ENCODE assay signal across 9 cellular contexts in genomic region chr17:19744492-19744891, GRCh38. TPM values are rescaled to one million over a fixed set of nuclear protein-coding genes. Genes with fewer than 3 reads are reported as not detected.
A peak's percentile ranks its signal among the peaks of the same experiment; 100 is the strongest.
DNase-seq lines count a peak whose midpoint lies in the region; TF ChIP-seq lines count a peak whose summit lies in the region.
"Had no signal": no experiment of that assay in that cellular context is flagged by ENCODE, and none has a peak within 500 bp of the region (broad histone marks: within the 10 kb centered on the region; RNA-seq: fewer than 3 reads in every experiment).

No MANE protein-coding gene starts in this region.

- peak overlapping the region; percentile 49 to 77 (median 50) for H3K4me3 ChIP-seq in breast epithelium
- peak overlapping the region; percentile 65 for H3K4me3 ChIP-seq in mucosa of rectum (ENCODE audit: low read length in 2 of 2)
- peak overlapping the region; percentile 37 to 54 for H3K4me3 ChIP-seq in uterus
- H3K4me3 ChIP-seq in Caco-2 (ENCODE audit: low read depth, low read length): no peak overlapping the region
- H3K4me3 ChIP-seq: SK-N-MC had no signal

- no TSS peak for BruUV-seq in MCF 10A (replicated peaks; lab: Mats Ljungman, UMichigan)
- BruUV-seq in Caco-2 (replicated peaks; lab: Mats Ljungman, UMichigan): no TSS peak

- DNase-seq in breast epithelium (ENCODE audit: low spot score in 2 of 2): no peak
- no peak for DNase-seq in MCF 10A (ENCODE audit: unreplicated experiment)
- DNase-seq in chondrocyte (ENCODE audit: low spot score): no peak
- no peak for DNase-seq in uterus
- DNase-seq in NCI-H1417 treated with DMSO at 0.1 percent for 48 hours (lab: John Stamatoyannopoulos, UW): no peak
- no peak for DNase-seq in activated gamma-delta T cell (lab: John Stamatoyannopoulos, UW)
- no peak for DNase-seq in Caco-2

- H3K4me1 ChIP-seq in breast epithelium (peaks cover 3 to 5% of the 10 kb centered on the region in 2 donors), mucosa of rectum (ENCODE audit: control insufficient read depth in 2 of 2, insufficient read depth in 2 of 2, low read length in 2 of 2) (peaks cover 23 to 30% of the 10 kb centered on the region in 2 donors), uterus (peaks cover 0 to 7% of the 10 kb centered on the region in 2 donors), Caco-2 (peaks cover 28% of the 10 kb centered on the region)

- TF ChIP-seq POLR2A in breast epithelium (IDR thresholded peaks at IDR 0.05) (no peak), uterus (IDR thresholded peaks at IDR 0.05) (no peak)

- H3K36me3 ChIP-seq in breast epithelium (no peaks in the 10 kb centered on the region), mucosa of rectum (ENCODE audit: control insufficient read depth in 2 of 2, insufficient read depth in 2 of 2, low read length in 2 of 2) (no peaks in the 10 kb centered on the region), uterus (no peaks in the 10 kb centered on the region), Caco-2 (ENCODE audit: control insufficient read depth, insufficient read depth, low read length) (no peaks in the 10 kb centered on the region)

- H3K27ac ChIP-seq in breast epithelium (peak overlapping the region; percentile 72 to 84), mucosa of rectum (ENCODE audit: low read depth in 2 of 2, low read length in 2 of 2) (peak overlapping the region; percentile 84 to 85), uterus (peak overlapping the region; percentile 60 to 68)
- H3K27ac ChIP-seq: SK-N-MC had no signal

- peaks cover 7% of the 10 kb centered on the region for H3K36me3 Mint-ChIP-seq in MCF 10A (ENCODE audit: insufficient read depth, unreplicated experiment)
- no peaks in the 10 kb centered on the region for H3K36me3 Mint-ChIP-seq in chondrocyte (ENCODE audit: low read depth)
- H3K36me3 Mint-ChIP-seq in Caco-2 (ENCODE audit: insufficient read depth, unreplicated experiment): peaks cover 4% of the 10 kb centered on the region

- H3K9me3 Mint-ChIP-seq in MCF 10A (ENCODE audit: unreplicated experiment): no peaks in the 10 kb centered on the region
- no peaks in the 10 kb centered on the region for H3K9me3 Mint-ChIP-seq in chondrocyte (ENCODE audit: low read depth)
- no peaks in the 10 kb centered on the region for H3K9me3 Mint-ChIP-seq in Caco-2 (ENCODE audit: unreplicated experiment)

- H3K9me3 ChIP-seq in breast epithelium: no peaks in the 10 kb centered on the region
- H3K9me3 ChIP-seq in mucosa of rectum (ENCODE audit: control insufficient read depth in 2 of 2, low read length in 2 of 2): no peaks in the 10 kb centered on the region
- no peaks in the 10 kb centered on the region for H3K9me3 ChIP-seq in uterus
- H3K9me3 ChIP-seq in Caco-2: no peaks in the 10 kb centered on the region

- H3K4me1 Mint-ChIP-seq in MCF 10A (ENCODE audit: insufficient read depth, unreplicated experiment): peaks cover 37% of the 10 kb centered on the region
- peaks cover 15% of the 10 kb centered on the region for H3K4me1 Mint-ChIP-seq in chondrocyte (ENCODE audit: low read depth)
- H3K4me1 Mint-ChIP-seq in Caco-2 (ENCODE audit: low read depth, unreplicated experiment): peaks cover 23% of the 10 kb centered on the region

- H3K27me3 ChIP-seq in breast epithelium (no peaks in the 10 kb centered on the region), mucosa of rectum (ENCODE audit: control insufficient read depth in 2 of 2, insufficient read depth in 2 of 2, low read length in 2 of 2) (no peaks in the 10 kb centered on the region), uterus (no peaks in the 10 kb centered on the region), Caco-2 (replicated peaks; ENCODE audit: control insufficient read depth, insufficient read depth, low read length) (no peaks in the 10 kb centered on the region)

- TF ChIP-seq CTCF in breast epithelium (IDR thresholded peaks at IDR 0.05) (no peak), MCF 10A (IDR thresholded peaks at IDR 0.05; ENCODE audit: unreplicated experiment) (no peak), chondrocyte (IDR thresholded peaks at IDR 0.05) (no peak), uterus (IDR thresholded peaks at IDR 0.05) (no peak), Caco-2 (IDR thresholded peaks at IDR 0.05; ENCODE audit: insufficient read depth in 1 of 2, low read depth in 1 of 2, low read length in 1 of 2, severe bottlenecking in 1 of 2, unreplicated experiment in 1 of 2) (no peak)

- H3K4me3 Mint-ChIP-seq in MCF 10A (ENCODE audit: unreplicated experiment) (no peak overlapping the region), chondrocyte (ENCODE audit: unreplicated experiment) (peak overlapping the region; percentile 61), Caco-2 (ENCODE audit: unreplicated experiment) (no peak overlapping the region)

- H3K27ac Mint-ChIP-seq in MCF 10A (ENCODE audit: low read depth, unreplicated experiment): no peak overlapping the region
- no peak overlapping the region for H3K27ac Mint-ChIP-seq in chondrocyte (ENCODE audit: unreplicated experiment)
- H3K27ac Mint-ChIP-seq in Caco-2 (ENCODE audit: unreplicated experiment): no peak overlapping the region

- CTCF ChIA-PET in MCF 10A (lab: Yijun Ruan, JAX) (interaction anchor here (0.6 to 2.7 kb wide), 6 partner anchors 9 to 231 kb away, joined by 3 to 11 read pairs (median 6); no protein-coding TSS in a partner anchor), Caco-2 (lab: Charles Lee) (no interaction called here)

- intact Hi-C loops in breast epithelium (cut with DNase I; ENCODE audit: low total_unique reads): no loop called here
- intact Hi-C loops in MCF 10A (cut with micrococcal nuclease): no loop called here
- intact Hi-C loops in uterus (cut with DNase I; ENCODE audit: low total_unique reads): no loop called here
- intact Hi-C loops in Caco-2 (cut with micrococcal nuclease; ENCODE audit: unreplicated experiment): no loop called here

- H3K9ac ChIP-seq in mucosa of rectum (ENCODE audit: low read depth in 1 of 2, low read length in 2 of 2): peak overlapping the region in 1 of 2 donors; percentile 71

- POLR2A ChIA-PET in MCF 10A (lab: Yijun Ruan, JAX): interaction anchor here (1.5 to 13.0 kb wide), 4 partner anchors 12 to 96 kb away, joined by 4 to 311 read pairs (median 144); partner anchors contain the start of genes ALDH3A2 and SLC47A2
- POLR2A ChIA-PET in Caco-2 (lab: Charles Lee): no interaction called here

- H3K27me3 Mint-ChIP-seq in MCF 10A (ENCODE audit: insufficient read depth, unreplicated experiment) (no peaks in the 10 kb centered on the region), chondrocyte (ENCODE audit: low read depth) (peaks cover 3% of the 10 kb centered on the region), Caco-2 (ENCODE audit: insufficient read depth, unreplicated experiment) (no peaks in the 10 kb centered on the region)

RNA-seq across cellular contexts. Expression of gene ALDH3A1, which starts 3.6 kb away (rescaled TPM):
- total RNA-seq in breast epithelium (1 to 10 TPM; 1.1 to 5.6 (median 2.0) TPM), MCF 10A (2022) (4.9 and 13.4 TPM in 2 replicates), chondrocyte (1.6 TPM in 1 of 3 replicates, not detected in the others), uterus (1 to 10 TPM in 2 of 4 donors, under 1 TPM in 1, not detected in 1; 0.51 to 7.1 (median 1.7) TPM), Caco-2 (2022) (7.1 and 8.3 TPM in 2 replicates)

RNA-seq across cellular contexts. Expression of gene SLC47A2, which starts 28.1 kb away (rescaled TPM):
- total RNA-seq in breast epithelium (under 1 TPM in 2 of 3 donors, not detected in 1; 0.15 to 0.66 TPM), MCF 10A (2022) (0.32 and 0.54 TPM in 2 replicates), chondrocyte (not detected in 3 replicates), uterus (under 1 TPM in 1 of 4 donors, not detected in 3; 0.35 TPM), Caco-2 (2022) (0.16 and 0.20 TPM in 2 replicates)
